Comparison of ENCODE assay signal across 1 cellular context in genomic region chr16:73847090-73847489, GRCh38.
A peak's percentile ranks its signal among the peaks of the same experiment; 100 is the strongest.
TF ChIP-seq lines count a peak whose summit lies in the region.

No MANE protein-coding gene starts in this region.

TF ChIP-seq in K562, 482 proteins besides CTCF, POLR2A, EP300 and RAD21 (continued from another document):
- peak; percentile 37 for TF ChIP-seq CTCFL (IDR thresholded peaks at IDR 0.05; ENCODE audit: borderline replicate concordance, insufficient read depth, low read depth, low read length, poor library complexity, severe bottlenecking)
- no peak for TF ChIP-seq PURB (CRISPR knock-in tag; IDR thresholded peaks at IDR 0.05; ENCODE audit: low read depth)
- TF ChIP-seq ZNF395 (CRISPR knock-in tag; IDR thresholded peaks at IDR 0.05), result no peak
- no peak for TF ChIP-seq RERE (CRISPR knock-in tag; IDR thresholded peaks at IDR 0.05; ENCODE audit: borderline replicate concordance)
